ENCODE assay signal across 7 cellular contexts in the genomic region with DNA sequence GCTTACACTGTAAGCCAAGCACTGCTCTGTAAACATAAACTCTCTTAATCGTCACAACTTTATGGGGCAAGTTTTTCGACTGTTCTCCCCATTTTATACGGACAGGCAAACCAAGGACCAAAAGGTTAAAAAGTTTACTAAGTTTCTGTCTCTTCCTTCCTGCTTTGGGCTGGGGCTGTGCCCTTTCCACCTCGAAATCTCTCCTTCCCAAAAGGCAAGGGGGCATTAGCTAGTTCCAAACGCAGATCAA. TPM values are rescaled to one million over a fixed set of nuclear protein-coding genes. Genes with fewer than 3 reads are reported as not detected.
DNase-seq lines count a peak whose midpoint lies in the region; ATAC-seq and TF ChIP-seq lines count a peak whose summit lies in the region.

No MANE protein-coding gene starts in this region.

- ATAC-seq in stimulated activated naive CD8-positive, alpha-beta T cell treated with anti-CD3 and anti-CD28 coated beads, Interleukin-15, amount 100 ng/mL, for 72 hours: no peak

- H3K4me3 Mint-ChIP-seq in activated T-helper 2 cell treated with anti-CD3 and anti-CD28 coated beads, Interferon-gamma antibody, Interleukin-2, Interleukin-4, amounts not matched to agents 10 μg/mL and 5 μg/mL and 100 μg/mL, durations not matched to agents 14 hours and 24 hours and 36 hours (ENCODE audit: low read depth): peak overlapping the region; percentile 92
- H3K4me3 Mint-ChIP-seq in stimulated activated naive CD8-positive, alpha-beta T cell treated with anti-CD3 and anti-CD28 coated beads, Interleukin-15, amount 100 ng/mL, for 72 hours: peak overlapping the region; percentile 93 to 95

- TF ChIP-seq CTCF in GM13976 (IDR thresholded peaks at IDR 0.05; ENCODE audit: borderline replicate concordance, control extremely low read depth, extremely low read depth, insufficient read depth, missing control alignments): no peak

- peak overlapping the region; percentile 61 for H3K27ac ChIP-seq in HUES48 (ENCODE audit: low read depth, low read length)

- in situ Hi-C loops in GM13976 (cut with MboI; ENCODE audit: low sequenced_read_pairs, unreplicated experiment): loop anchor here (5.0 kb wide), 1 partner anchor 48 kb away; no protein-coding TSS in a partner anchor

- H3K9me3 Mint-ChIP-seq in activated T-helper 2 cell treated with anti-CD3 and anti-CD28 coated beads, Interferon-gamma antibody, Interleukin-2, Interleukin-4, amounts not matched to agents 10 μg/mL and 5 μg/mL and 100 μg/mL, durations not matched to agents 14 hours and 24 hours and 36 hours: no peaks in the 10 kb centered on the region
- no peaks in the 10 kb centered on the region for H3K9me3 Mint-ChIP-seq in stimulated activated naive CD8-positive, alpha-beta T cell treated with anti-CD3 and anti-CD28 coated beads, Interleukin-15, amount 100 ng/mL, for 72 hours

- DNase-seq in activated T-helper 2 cell treated with anti-CD3 and anti-CD28 coated beads, Interferon-gamma antibody, Interleukin-2, Interleukin-4, amounts not matched to agents 10 μg/mL and 5 μg/mL and 100 μg/mL, durations not matched to agents 14 hours and 24 hours and 36 hours (ENCODE audit: low spot score): no peak
- no peak for DNase-seq in stimulated activated naive CD8-positive, alpha-beta T cell treated with anti-CD3 and anti-CD28 coated beads, Interleukin-15, amount 100 ng/mL, for 72 hours
- DNase-seq in GM13976 (ENCODE audit: low spot score) (no peak), COR-L47 (lab: John Stamatoyannopoulos, UW) (no peak)
- no peak for DNase-seq in stimulated activated CD4-positive, alpha-beta T cell treated with anti-CD3 and anti-CD28 coated beads, Interleukin-4, amount 100 ng/mL, for 24 hours

- H3K27me3 Mint-ChIP-seq in activated T-helper 2 cell treated with anti-CD3 and anti-CD28 coated beads, Interferon-gamma antibody, Interleukin-2, Interleukin-4, amounts not matched to agents 10 μg/mL and 5 μg/mL and 100 μg/mL, durations not matched to agents 14 hours and 24 hours and 36 hours (ENCODE audit: low read depth): no peaks in the 10 kb centered on the region
- H3K27me3 Mint-ChIP-seq in stimulated activated naive CD8-positive, alpha-beta T cell treated with anti-CD3 and anti-CD28 coated beads, Interleukin-15, amount 100 ng/mL, for 72 hours: no peaks in the 10 kb centered on the region

- no peaks in the 10 kb centered on the region for H3K27me3 ChIP-seq in HUES48 (ENCODE audit: control insufficient read depth, insufficient read depth, low read length)

- peak overlapping the region; percentile 29; the same call in 1 of the 2 replicates for H3K9ac ChIP-seq in HUES48 (ENCODE audit: low read depth, low read length)

- H3K9me3 ChIP-seq in HUES48 (ENCODE audit: control insufficient read depth, insufficient read depth, low read length): no peaks in the 10 kb centered on the region
- no peaks in the 10 kb centered on the region for H3K9me3 ChIP-seq in iPS-18c (ENCODE audit: control insufficient read depth, insufficient read depth, low read length)

- H3K4me1 ChIP-seq in HUES48 (ENCODE audit: control insufficient read depth, insufficient read depth, low read length): peaks cover 15% of the 10 kb centered on the region

- peaks cover 54% of the 10 kb centered on the region for H3K36me3 Mint-ChIP-seq in activated T-helper 2 cell treated with anti-CD3 and anti-CD28 coated beads, Interferon-gamma antibody, Interleukin-2, Interleukin-4, amounts not matched to agents 10 μg/mL and 5 μg/mL and 100 μg/mL, durations not matched to agents 14 hours and 24 hours and 36 hours (ENCODE audit: low read depth)

- intact Hi-C loops in activated T-helper 2 cell treated with anti-CD3 and anti-CD28 coated beads, Interferon-gamma antibody, Interleukin-2, Interleukin-4, amounts not matched to agents 10 μg/mL and 5 μg/mL and 100 μg/mL, durations not matched to agents 14 hours and 24 hours and 36 hours (cut with micrococcal nuclease): loop anchor here (1.0 to 5.0 kb wide), 5 partner anchors 14 to 133 kb away; partner anchors contain the start of gene LSM4

- H3K4me3 ChIP-seq in HUES48 (ENCODE audit: low read depth, low read length) (peak overlapping the region; percentile 100), iPS-18c (ENCODE audit: insufficient read depth, low read depth, low read length) (peak overlapping the region; percentile 91)

- H3K27ac Mint-ChIP-seq in activated T-helper 2 cell treated with anti-CD3 and anti-CD28 coated beads, Interferon-gamma antibody, Interleukin-2, Interleukin-4, amounts not matched to agents 10 μg/mL and 5 μg/mL and 100 μg/mL, durations not matched to agents 14 hours and 24 hours and 36 hours: peak overlapping the region; percentile 98
- H3K27ac Mint-ChIP-seq in stimulated activated naive CD8-positive, alpha-beta T cell treated with anti-CD3 and anti-CD28 coated beads, Interleukin-15, amount 100 ng/mL, for 72 hours: peak overlapping the region; percentile 93 to 99

- H3K36me3 ChIP-seq in HUES48 (ENCODE audit: control insufficient read depth, insufficient read depth, low read length): peaks cover 12% of the 10 kb centered on the region

- H3K4me1 Mint-ChIP-seq in activated T-helper 2 cell treated with anti-CD3 and anti-CD28 coated beads, Interferon-gamma antibody, Interleukin-2, Interleukin-4, amounts not matched to agents 10 μg/mL and 5 μg/mL and 100 μg/mL, durations not matched to agents 14 hours and 24 hours and 36 hours (ENCODE audit: low read depth): peaks cover 29% of the 10 kb centered on the region
- peaks cover 76% of the 10 kb centered on the region for H3K4me1 Mint-ChIP-seq in stimulated activated naive CD8-positive, alpha-beta T cell treated with anti-CD3 and anti-CD28 coated beads, Interleukin-15, amount 100 ng/mL, for 72 hours

RNA-seq across cellular contexts. Expression of gene JUND, which starts 2.2 kb away (rescaled TPM):
- total RNA-seq in activated T-helper 2 cell treated with anti-CD3 and anti-CD28 coated beads, Interferon-gamma antibody, Interleukin-2, Interleukin-4, amounts not matched to agents 10 μg/mL and 5 μg/mL and 100 μg/mL, durations not matched to agents 14 hours and 24 hours and 36 hours: 462 and 464 TPM in 2 replicates

RNA-seq across cellular contexts. Expression of gene IQCN, which starts 4.9 kb away (rescaled TPM):
- 2.9 and 3.3 TPM in 2 replicates for total RNA-seq in activated T-helper 2 cell treated with anti-CD3 and anti-CD28 coated beads, Interferon-gamma antibody, Interleukin-2, Interleukin-4, amounts not matched to agents 10 μg/mL and 5 μg/mL and 100 μg/mL, durations not matched to agents 14 hours and 24 hours and 36 hours

RNA-seq across cellular contexts. Expression of gene LSM4, which starts 43.7 kb away (rescaled TPM):
- total RNA-seq in activated T-helper 2 cell treated with anti-CD3 and anti-CD28 coated beads, Interferon-gamma antibody, Interleukin-2, Interleukin-4, amounts not matched to agents 10 μg/mL and 5 μg/mL and 100 μg/mL, durations not matched to agents 14 hours and 24 hours and 36 hours: 198 and 208 TPM in 2 replicates

RNA-seq across cellular contexts. Expression of gene PDE4C, which starts 53.0 kb away (rescaled TPM):
- 0.14 TPM in 2 replicates for total RNA-seq in activated T-helper 2 cell treated with anti-CD3 and anti-CD28 coated beads, Interferon-gamma antibody, Interleukin-2, Interleukin-4, amounts not matched to agents 10 μg/mL and 5 μg/mL and 100 μg/mL, durations not matched to agents 14 hours and 24 hours and 36 hours
